Comparison of ENCODE assay signal across 22 cellular contexts in genomic region chr2:238294046-238294392, GRCh38. TPM values are rescaled to one million over a fixed set of nuclear protein-coding genes. Genes with fewer than 3 reads are reported as not detected.
DNase-seq lines count a peak whose midpoint lies in the region; ATAC-seq and TF ChIP-seq lines count a peak whose summit lies in the region.
"Had no signal": no experiment of that assay in that cellular context is flagged by ENCODE, and none has a peak within 500 bp of the region (broad histone marks: within the 10 kb centered on the region; RNA-seq: fewer than 3 reads in every experiment).

No MANE protein-coding gene starts in this region.

- DNase-seq in WTC11 (ENCODE audit: low spot score) (peak; percentile 1), transverse colon (no peak), NCI-H2081 treated with DMSO at 0.1 percent for 48 hours (lab: John Stamatoyannopoulos, UW) (no peak), type B pancreatic cell (ENCODE audit: extremely low spot score, unreplicated experiment) (no peak), NCI-H2107 treated with DMSO at 0.1 percent for 48 hours (lab: John Stamatoyannopoulos, UW; ENCODE audit: unreplicated experiment) (no peak)
- DNase-seq: C1 segment of cervical spinal cord; Caco-2; CD4-positive, alpha-beta memory T cell; Karpas-422; NCI-H1092 treated with DMSO at 0.1 percent for 48 hours; NCI-H1436; NCI-H187; NCI-H2107; NCI-H446; NCI-H524 treated with DMSO at 0.1 percent for 48 hours; NCI-H82; NK-92 treated with Interleukin-12 subunit alpha and Interleukin-12 subunit beta, amount 100 ng/mL, for 24 hours; PC-9 had no signal

- H3K9ac ChIP-seq in liver (ENCODE audit: low read depth in 1 of 2, low read length in 2 of 2) (no peak overlapping the region), parathyroid adenoma (no peak overlapping the region)

- H3K36me3 Mint-ChIP-seq in WTC11 (no peaks in the 10 kb centered on the region), type B pancreatic cell (no peaks in the 10 kb centered on the region)
- H3K36me3 Mint-ChIP-seq: CD4-positive, alpha-beta memory T cell had no signal

- H3K27me3 Mint-ChIP-seq in WTC11 (ENCODE audit: low read depth) (peaks cover 9% of the 10 kb centered on the region; the same call in 1 of the 2 replicates), type B pancreatic cell (peaks cover 11% of the 10 kb centered on the region)

- intact Hi-C loops in transverse colon (cut with DNase I; ENCODE audit: low total_unique reads): no loop called here

- H3K4me1 Mint-ChIP-seq in WTC11 (peaks cover 17% of the 10 kb centered on the region), type B pancreatic cell (ENCODE audit: unreplicated experiment) (peaks cover 17% of the 10 kb centered on the region)

- CTCF ChIA-PET in WTC11 (lab: Charles Lee): interaction anchor here (1.2 kb wide), 1 partner anchor 11 kb away, joined by 3 read pairs; no protein-coding TSS in a partner anchor

- no peaks in the 10 kb centered on the region for H3K9me3 Mint-ChIP-seq in WTC11
- no peaks in the 10 kb centered on the region for H3K9me3 Mint-ChIP-seq in type B pancreatic cell
- H3K9me3 Mint-ChIP-seq: CD4-positive, alpha-beta memory T cell had no signal

- POLR2A ChIA-PET in WTC11 (lab: Charles Lee): interaction anchor here (0.7 kb wide), 1 partner anchor 171 kb away, joined by 4 read pairs; no protein-coding TSS in a partner anchor

- no peak overlapping the region for H3K4me3 Mint-ChIP-seq in WTC11
- no peak overlapping the region for H3K4me3 Mint-ChIP-seq in type B pancreatic cell
- H3K4me3 Mint-ChIP-seq: CD4-positive, alpha-beta memory T cell had no signal

- no peak for TF ChIP-seq POLR2A in transverse colon (IDR thresholded peaks at IDR 0.05)

- H3K27ac ChIP-seq in liver (ENCODE audit: low read depth in 1 of 2, low read length in 2 of 2) (peak overlapping the region; percentile 4 to 73), parathyroid adenoma (peak overlapping the region; percentile 37), transverse colon (peak overlapping the region in 3 of 4 donors; percentile 49 to 78 (median 64))
- H3K27ac ChIP-seq: PC-9, SJSA1 had no signal

- H3K36me3 ChIP-seq in liver (ENCODE audit: control insufficient read depth in 4 of 4, insufficient read depth in 3 of 4, low read depth in 1 of 4, low read length in 3 of 4) (no peaks in the 10 kb centered on the region), parathyroid adenoma (ENCODE audit: control insufficient read depth, insufficient read depth, low read length) (no peaks in the 10 kb centered on the region), transverse colon (no peaks in the 10 kb centered on the region)
- H3K36me3 ChIP-seq: SJSA1 had no signal

- no peak for TF ChIP-seq EP300 in transverse colon (IDR thresholded peaks at IDR 0.05; ENCODE audit: low read depth)

- H3K79me2 ChIP-seq in parathyroid adenoma: no peaks in the 10 kb centered on the region

- H3K4me2 ChIP-seq in parathyroid adenoma (ENCODE audit: low read length): no peak overlapping the region
- H3K4me2 ChIP-seq: PC-9 had no signal

- H3K27ac Mint-ChIP-seq in WTC11: no peak overlapping the region
- H3K27ac Mint-ChIP-seq in type B pancreatic cell: no peak overlapping the region

- TF ChIP-seq CTCF in WTC11 (IDR thresholded peaks at IDR 0.05) (no peak), liver (IDR thresholded peaks at IDR 0.05; ENCODE audit: low read depth, low read length, missing input control) (no peak), parathyroid adenoma (IDR thresholded peaks at IDR 0.05) (no peak), transverse colon (IDR thresholded peaks at IDR 0.05) (no peak), type B pancreatic cell (conservative IDR thresholded peaks at IDR 0.05) (no peak)

- no peak for ATAC-seq in WTC11
- ATAC-seq: Right ventricle myocardium inferior had no signal

- WGBS in liver: 95% methylated on average over 9 of the region's 9 CpGs
- 93% methylated on average over 9 of the region's 9 CpGs; no CpG with 5 or more reads in 1 of the 2 donors for WGBS in transverse colon (ENCODE audit: low coverage in 1 of 2), 2 donors

- H3K4me1 ChIP-seq in liver (ENCODE audit: control insufficient read depth in 4 of 4, insufficient read depth in 4 of 4, low read length in 3 of 4) (peaks cover 16 to 52% (median 37%) of the 10 kb centered on the region in 4 donors), parathyroid adenoma (peaks cover 13% of the 10 kb centered on the region), transverse colon (peaks cover 6 to 34% (median 30%) of the 10 kb centered on the region in 4 donors)

- peak overlapping the region; percentile 39 for H2AFZ ChIP-seq in parathyroid adenoma
- H2AFZ ChIP-seq: PC-9 had no signal

- H3K27me3 ChIP-seq in liver (ENCODE audit: control insufficient read depth in 4 of 4, insufficient read depth in 4 of 4, low read length in 3 of 4) (no peaks in the 10 kb centered on the region), parathyroid adenoma (ENCODE audit: control insufficient read depth, insufficient read depth, low read length) (no peaks in the 10 kb centered on the region), transverse colon (no peaks in the 10 kb centered on the region)
- H3K27me3 ChIP-seq: SJSA1 had no signal

- in situ Hi-C loops in transverse colon (cut with MboI; ENCODE audit: low pct_ligation_motif_present in 1 of 4, low pct_unique_long_range_greater_than_20kb in 1 of 4, low sequenced_read_pairs in 3 of 4): no loop called here

- H3K4me3 ChIP-seq in liver (ENCODE audit: low read depth in 1 of 3, low read length in 3 of 3): no peak overlapping the region
- H3K4me3 ChIP-seq in parathyroid adenoma (ENCODE audit: low read depth, low read length): no peak overlapping the region
- no peak overlapping the region for H3K4me3 ChIP-seq in transverse colon
- H3K4me3 ChIP-seq: PC-9, SJSA1 had no signal

- TF ChIP-seq RAD21 in liver (IDR thresholded peaks at IDR 0.05): no peak

- H3K9me3 ChIP-seq in liver (ENCODE audit: control insufficient read depth in 4 of 4, low read length in 3 of 4) (no peaks in the 10 kb centered on the region), parathyroid adenoma (ENCODE audit: control insufficient read depth, low read length) (no peaks in the 10 kb centered on the region), transverse colon (no peaks in the 10 kb centered on the region)
- H3K9me3 ChIP-seq: Caco-2, SJSA1 had no signal

TF ChIP-seq in WTC11, 78 proteins besides CTCF, POLR2A, EP300 and RAD21 (continues in another document):
- no peak for TF ChIP-seq MYBL2 (CRISPR knock-in tag; IDR thresholded peaks at IDR 0.05)

TF ChIP-seq in liver, 16 proteins besides CTCF, POLR2A, EP300 and RAD21 (continues in another document):
- TF ChIP-seq YY1 (IDR thresholded peaks at IDR 0.05) (no peak), FOXA2 (IDR thresholded peaks at IDR 0.05) (no peak), HNF4G (IDR thresholded peaks at IDR 0.05) (no peak), ZBTB33 (IDR thresholded peaks at IDR 0.05) (no peak), EGR1 (IDR thresholded peaks at IDR 0.05; ENCODE audit: low read depth in 2 of 2) (no peak), FOXA1 (IDR thresholded peaks at IDR 0.05) (no peak), NR2F2 (IDR thresholded peaks at IDR 0.05) (no peak), RXRA (IDR thresholded peaks at IDR 0.05) (no peak), SP1 (IDR thresholded peaks at IDR 0.05) (no peak)

RNA-seq across cellular contexts. Expression of gene PER2, which starts 5.6 kb away (rescaled TPM):
- 4.1 to 6.6 TPM (median 5.5 TPM) in 3 replicates for total RNA-seq in WTC11 (2021)
- total RNA-seq in liver: 10 to 100 TPM in 1 of 2 donors, 1 to 10 TPM in 1; 4.0 to 12.5 TPM
- 1 to 10 TPM; 1.1 to 4.2 TPM for polyA plus RNA-seq in liver
- 10 to 100 TPM; 19.1 to 67.3 (median 32.3) TPM for total RNA-seq in transverse colon
- total RNA-seq in type B pancreatic cell (ENCODE audit: low replicate concordance): 14.0 and 15.5 TPM in 2 replicates

RNA-seq across cellular contexts. Expression of gene TRAF3IP1, which starts 26.3 kb away (rescaled TPM):
- total RNA-seq in WTC11 (2021) (14.7 to 18.7 TPM (median 16.8 TPM) in 3 replicates), liver (1 to 10 TPM; 4.7 to 9.1 TPM), transverse colon (10 to 100 TPM in 3 of 4 donors, 1 to 10 TPM in 1; 1.1 to 14.1 (median 10.4) TPM), type B pancreatic cell (ENCODE audit: low replicate concordance) (20.9 and 21.0 TPM in 2 replicates)
- 1 to 10 TPM; 4.0 to 4.4 TPM for polyA plus RNA-seq in liver

RNA-seq across cellular contexts. Expression of gene HES6, which starts 54.2 kb away (rescaled TPM):
- total RNA-seq in WTC11 (2021): 52.1 to 63.9 TPM (median 63.4 TPM) in 3 replicates
- total RNA-seq in liver: 10 to 100 TPM in 1 of 2 donors, 1 to 10 TPM in 1; 2.8 to 13.2 TPM
- polyA plus RNA-seq in liver: 1 to 10 TPM; 1.7 to 2.5 TPM
- total RNA-seq in transverse colon: 10 to 100 TPM; 15.0 to 94.5 (median 31.7) TPM
- total RNA-seq in type B pancreatic cell (ENCODE audit: low replicate concordance): 12.0 and 24.4 TPM in 2 replicates
